18 cellular contexts compared by ENCODE assay signal in genomic region chr21:41823906-41824305, GRCh38. TPM values are rescaled to one million over a fixed set of nuclear protein-coding genes. Genes with fewer than 3 reads are reported as not detected.
"Had no signal": no experiment of that assay in that cellular context is flagged by ENCODE, and none has a peak within 500 bp of the region (broad histone marks: within the 10 kb centered on the region; RNA-seq: fewer than 3 reads in every experiment).

No MANE protein-coding gene starts in this region.

- H3K4me1 ChIP-seq: psoas muscle, testis, transverse colon had no signal

- H3K4me3 Mint-ChIP-seq: central memory CD8-positive, alpha-beta T cell; stimulated activated effector memory CD8-positive, alpha-beta T cell treated with anti-CD3 and anti-CD28 coated beads, Interleukin-12 subunit alpha, Interleukin-12 subunit beta, amount 100 ng/mL, for 72 hours had no signal

- H3K27me3 Mint-ChIP-seq: central memory CD8-positive, alpha-beta T cell; naive thymus-derived CD8-positive, alpha-beta T cell had no signal

- H3K9me3 ChIP-seq: mucosa of descending colon, psoas muscle, testis, transverse colon had no signal

- H3K79me2 ChIP-seq: hepatocyte had no signal

- H2AFZ ChIP-seq: hepatocyte had no signal

- H3K9me3 Mint-ChIP-seq: central memory CD8-positive, alpha-beta T cell; naive thymus-derived CD8-positive, alpha-beta T cell; stimulated activated effector memory CD8-positive, alpha-beta T cell treated with anti-CD3 and anti-CD28 coated beads, Interleukin-12 subunit alpha, Interleukin-12 subunit beta, amount 100 ng/mL, for 72 hours had no signal

- H3K27ac ChIP-seq: dorsolateral prefrontal cortex, hepatocyte, psoas muscle, testis, transverse colon had no signal

- DNase-seq: cortex of kidney; effector CD8-positive, alpha-beta T cell; foreskin melanocyte; head of caudate nucleus; mammary epithelial cell; psoas muscle; small intestine; stimulated activated CD4-positive, alpha-beta T cell treated with anti-CD3 and anti-CD28 coated beads, Interleukin-4, amount 100 ng/mL, for 1 hour; stimulated activated CD8-positive, alpha-beta memory T cell treated with anti-CD3 and anti-CD28 coated beads, Interleukin-4, amount 100 ng/mL, for 48 hours; stimulated activated naive CD8-positive, alpha-beta T cell treated with anti-CD3 and anti-CD28 coated beads, Interleukin-15, Interleukin-2, amounts not matched to agents 100 U/mL and 50 U/mL, for 24 hours; testis; transverse colon had no signal

- H3K4me1 Mint-ChIP-seq: central memory CD8-positive, alpha-beta T cell; stimulated activated effector memory CD8-positive, alpha-beta T cell treated with anti-CD3 and anti-CD28 coated beads, Interleukin-12 subunit alpha, Interleukin-12 subunit beta, amount 100 ng/mL, for 72 hours had no signal

- H3K4me3 ChIP-seq: dorsolateral prefrontal cortex, hepatocyte, mucosa of descending colon, psoas muscle, testis, transverse colon had no signal

- H3K36me3 ChIP-seq: transverse colon had no signal

- H3K27ac Mint-ChIP-seq: stimulated activated effector memory CD8-positive, alpha-beta T cell treated with anti-CD3 and anti-CD28 coated beads, Interleukin-12 subunit alpha, Interleukin-12 subunit beta, amount 100 ng/mL, for 72 hours had no signal

- H3K27me3 ChIP-seq: dorsolateral prefrontal cortex, hepatocyte, testis, transverse colon had no signal

- ATAC-seq: mucosa of descending colon; naive thymus-derived CD8-positive, alpha-beta T cell; psoas muscle; stimulated activated effector memory CD8-positive, alpha-beta T cell treated with anti-CD3 and anti-CD28 coated beads, Interleukin-12 subunit alpha, Interleukin-12 subunit beta, amount 100 ng/mL, for 72 hours; stimulated activated naive CD8-positive, alpha-beta T cell treated with anti-CD3 and anti-CD28 coated beads, Interleukin-15, Interleukin-2, amounts not matched to agents 100 U/mL and 50 U/mL, for 24 hours had no signal

- H3K4me2 ChIP-seq: hepatocyte had no signal

RNA-seq across cellular contexts. Expression of gene RIPK4, which starts 57.1 kb away (rescaled TPM):
- total RNA-seq: psoas muscle had no signal
